ENCODE assay signal across 1 cellular context in the genomic region with DNA sequence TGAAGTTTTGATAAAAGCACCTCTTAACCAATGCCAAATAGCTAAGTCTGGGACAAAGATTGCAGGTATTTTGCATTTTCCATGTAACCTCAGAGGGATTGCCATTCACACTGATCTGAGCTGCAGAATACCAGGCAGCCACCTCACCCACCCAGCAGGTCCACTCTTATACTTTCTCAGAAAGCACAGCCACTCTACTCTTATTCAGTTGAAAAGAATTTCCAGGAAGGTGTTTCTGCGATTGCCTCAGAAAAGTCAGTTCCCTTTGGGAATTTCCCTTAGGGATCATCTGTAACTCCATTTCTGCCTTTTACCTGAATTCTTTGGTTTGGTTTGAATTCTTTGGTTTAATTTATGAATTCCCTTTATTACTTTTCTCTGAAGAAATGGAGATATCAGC.
TF ChIP-seq lines count a peak whose summit lies in the region.

No MANE protein-coding gene starts in this region.

TF ChIP-seq in SK-N-SH, 30 proteins besides CTCF, POLR2A, EP300 and RAD21 (continued from another document):
- TF ChIP-seq, protein P1, sequence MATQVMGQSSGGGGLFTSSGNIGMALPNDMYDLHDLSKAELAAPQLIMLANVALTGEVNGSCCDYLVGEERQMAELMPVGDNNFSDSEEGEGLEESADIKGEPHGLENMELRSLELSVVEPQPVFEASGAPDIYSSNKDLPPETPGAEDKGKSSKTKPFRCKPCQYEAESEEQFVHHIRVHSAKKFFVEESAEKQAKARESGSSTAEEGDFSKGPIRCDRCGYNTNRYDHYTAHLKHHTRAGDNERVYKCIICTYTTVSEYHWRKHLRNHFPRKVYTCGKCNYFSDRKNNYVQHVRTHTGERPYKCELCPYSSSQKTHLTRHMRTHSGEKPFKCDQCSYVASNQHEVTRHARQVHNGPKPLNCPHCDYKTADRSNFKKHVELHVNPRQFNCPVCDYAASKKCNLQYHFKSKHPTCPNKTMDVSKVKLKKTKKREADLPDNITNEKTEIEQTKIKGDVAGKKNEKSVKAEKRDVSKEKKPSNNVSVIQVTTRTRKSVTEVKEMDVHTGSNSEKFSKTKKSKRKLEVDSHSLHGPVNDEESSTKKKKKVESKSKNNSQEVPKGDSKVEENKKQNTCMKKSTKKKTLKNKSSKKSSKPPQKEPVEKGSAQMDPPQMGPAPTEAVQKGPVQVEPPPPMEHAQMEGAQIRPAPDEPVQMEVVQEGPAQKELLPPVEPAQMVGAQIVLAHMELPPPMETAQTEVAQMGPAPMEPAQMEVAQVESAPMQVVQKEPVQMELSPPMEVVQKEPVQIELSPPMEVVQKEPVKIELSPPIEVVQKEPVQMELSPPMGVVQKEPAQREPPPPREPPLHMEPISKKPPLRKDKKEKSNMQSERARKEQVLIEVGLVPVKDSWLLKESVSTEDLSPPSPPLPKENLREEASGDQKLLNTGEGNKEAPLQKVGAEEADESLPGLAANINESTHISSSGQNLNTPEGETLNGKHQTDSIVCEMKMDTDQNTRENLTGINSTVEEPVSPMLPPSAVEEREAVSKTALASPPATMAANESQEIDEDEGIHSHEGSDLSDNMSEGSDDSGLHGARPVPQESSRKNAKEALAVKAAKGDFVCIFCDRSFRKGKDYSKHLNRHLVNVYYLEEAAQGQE (IDR thresholded peaks at IDR 0.05; ENCODE audit: low read depth, low read length) = no peak
- TF ChIP-seq NRF1 (IDR thresholded peaks at IDR 0.05; ENCODE audit: low read depth, low read length) = no peak
- no peak for TF ChIP-seq RFX5 (IDR thresholded peaks at IDR 0.05; ENCODE audit: low read length)
- peak; percentile 33; the same call in 1 of the 2 replicates for TF ChIP-seq TCF12 (IDR thresholded peaks at IDR 0.05)
- TF ChIP-seq TEAD4 (IDR thresholded peaks at IDR 0.05; ENCODE audit: borderline replicate concordance, insufficient read depth) = 0 out of 2 replicates have a peak, but pooled peaks have one; percentile 28
- TF ChIP-seq RXRA (IDR thresholded peaks at IDR 0.05; ENCODE audit: borderline replicate concordance, low read depth) = no peak
- no peak for TF ChIP-seq MXI1 (IDR thresholded peaks at IDR 0.05; ENCODE audit: low read depth, low read length)
- peak; percentile 39; the same call in 1 of the 2 replicates for TF ChIP-seq FOSL2 (IDR thresholded peaks at IDR 0.05; ENCODE audit: borderline replicate concordance, low read depth)
- no peak for TF ChIP-seq GABPA (IDR thresholded peaks at IDR 0.05; ENCODE audit: low read depth)
- TF ChIP-seq SIN3A (IDR thresholded peaks at IDR 0.05; ENCODE audit: borderline replicate concordance, low read depth, low read length) = no peak
- TF ChIP-seq FOXJ3 (CRISPR knock-in tag; IDR thresholded peaks at IDR 0.05) = no peak
- TF ChIP-seq ELF1 (IDR thresholded peaks at IDR 0.05) = no peak
- no peak for TF ChIP-seq SMC3 (IDR thresholded peaks at IDR 0.05; ENCODE audit: low read depth, low read length)
- no peak for TF ChIP-seq GATA2 (CRISPR knock-in tag; IDR thresholded peaks at IDR 0.05)
- TF ChIP-seq, protein P2, sequence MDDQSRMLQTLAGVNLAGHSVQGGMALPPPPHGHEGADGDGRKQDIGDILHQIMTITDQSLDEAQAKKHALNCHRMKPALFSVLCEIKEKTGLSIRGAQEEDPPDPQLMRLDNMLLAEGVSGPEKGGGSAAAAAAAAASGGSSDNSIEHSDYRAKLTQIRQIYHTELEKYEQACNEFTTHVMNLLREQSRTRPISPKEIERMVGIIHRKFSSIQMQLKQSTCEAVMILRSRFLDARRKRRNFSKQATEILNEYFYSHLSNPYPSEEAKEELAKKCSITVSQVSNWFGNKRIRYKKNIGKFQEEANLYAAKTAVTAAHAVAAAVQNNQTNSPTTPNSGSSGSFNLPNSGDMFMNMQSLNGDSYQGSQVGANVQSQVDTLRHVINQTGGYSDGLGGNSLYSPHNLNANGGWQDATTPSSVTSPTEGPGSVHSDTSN (IDR thresholded peaks at IDR 0.05) = no peak
- TF ChIP-seq TAF1 (IDR thresholded peaks at IDR 0.05; ENCODE audit: borderline replicate concordance, low read depth, low read length) = no peak
- TF ChIP-seq, protein P3, sequence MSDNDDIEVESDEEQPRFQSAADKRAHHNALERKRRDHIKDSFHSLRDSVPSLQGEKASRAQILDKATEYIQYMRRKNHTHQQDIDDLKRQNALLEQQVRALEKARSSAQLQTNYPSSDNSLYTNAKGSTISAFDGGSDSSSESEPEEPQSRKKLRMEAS (IDR thresholded peaks at IDR 0.05; ENCODE audit: low read depth) = no peak
- TF ChIP-seq JUND (IDR thresholded peaks at IDR 0.05) = peak; percentile 45
- no peak for TF ChIP-seq YY1 (IDR thresholded peaks at IDR 0.05; ENCODE audit: low read depth)
- no peak for TF ChIP-seq RCOR1 (IDR thresholded peaks at IDR 0.05; ENCODE audit: low read length)
- TF ChIP-seq, protein P4, sequence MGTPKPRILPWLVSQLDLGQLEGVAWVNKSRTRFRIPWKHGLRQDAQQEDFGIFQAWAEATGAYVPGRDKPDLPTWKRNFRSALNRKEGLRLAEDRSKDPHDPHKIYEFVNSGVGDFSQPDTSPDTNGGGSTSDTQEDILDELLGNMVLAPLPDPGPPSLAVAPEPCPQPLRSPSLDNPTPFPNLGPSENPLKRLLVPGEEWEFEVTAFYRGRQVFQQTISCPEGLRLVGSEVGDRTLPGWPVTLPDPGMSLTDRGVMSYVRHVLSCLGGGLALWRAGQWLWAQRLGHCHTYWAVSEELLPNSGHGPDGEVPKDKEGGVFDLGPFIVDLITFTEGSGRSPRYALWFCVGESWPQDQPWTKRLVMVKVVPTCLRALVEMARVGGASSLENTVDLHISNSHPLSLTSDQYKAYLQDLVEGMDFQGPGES (IDR thresholded peaks at IDR 0.05; ENCODE audit: low read depth, low read length) = no peak
- no peak for TF ChIP-seq FOXM1 (IDR thresholded peaks at IDR 0.05; ENCODE audit: low read depth)
- TF ChIP-seq POLR2AphosphoS5 (IDR thresholded peaks at IDR 0.05; ENCODE audit: low read depth, low read length) = peak; percentile 19; the same call in 1 of the 2 replicates
- TF ChIP-seq MEF2A (IDR thresholded peaks at IDR 0.05; ENCODE audit: borderline replicate concordance, low read depth) = no peak
